Comparison of ENCODE assay signal across 24 cellular contexts in the genomic region with DNA sequence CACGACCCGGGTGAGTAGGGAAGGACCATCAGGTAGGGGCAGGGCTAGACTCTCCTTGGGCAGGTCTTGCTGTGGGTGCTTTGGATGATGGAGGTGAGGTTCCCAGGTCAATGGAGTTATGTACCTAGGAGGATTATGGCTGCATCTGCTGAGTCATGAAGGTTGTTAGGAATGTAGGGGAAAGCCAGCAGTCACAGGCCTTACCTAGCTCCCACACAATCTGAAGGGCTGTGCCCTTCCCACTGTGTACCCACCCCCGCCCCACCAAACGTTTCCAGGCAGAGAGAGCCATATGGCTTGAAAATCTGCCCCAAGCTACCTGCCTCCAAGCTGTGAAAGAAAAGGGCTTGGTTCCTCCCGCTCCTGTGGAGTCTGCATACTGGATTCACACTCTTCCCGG.
"Had no signal": no experiment of that assay in that cellular context is flagged by ENCODE, and none has a peak within 500 bp of the region (broad histone marks: within the 10 kb centered on the region; RNA-seq: fewer than 3 reads in every experiment).

No MANE protein-coding gene starts in this region.

- H3K4me3 ChIP-seq: lower lobe of right lung, psoas muscle, thoracic aorta, upper lobe of left lung had no signal

- H3K27ac ChIP-seq: lower lobe of right lung, psoas muscle, thoracic aorta, upper lobe of left lung, VCaP had no signal

- FAIRE-seq: frontal cortex had no signal

- H3K27me3 ChIP-seq: upper lobe of left lung had no signal

- DNase-seq: activated CD4-positive, alpha-beta T cell treated with anti-CD3 and anti-CD28 coated beads, Interleukin-2, amount 10 ng/mL, durations not matched to agents 7 days and 5 days; activated CD4-positive, CD25-positive, alpha-beta regulatory T cell treated with anti-CD3 and anti-CD28 coated beads, Interleukin-2, amount 50 U/mL, for 72 hours; activated CD8-positive, alpha-beta memory T cell treated with anti-CD3 and anti-CD28 coated beads, Interleukin-2, amount 10 ng/mL, durations not matched to agents 7 days and 5 days; activated CD8-positive, alpha-beta T cell treated with anti-CD3 and anti-CD28 coated beads for 36 hours; activated gamma-delta T cell; activated naive CD4-positive, alpha-beta T cell treated with anti-CD3 and anti-CD28 coated beads, Interleukin-2, amount 50 U/mL, for 16 hours; activated naive CD8-positive, alpha-beta T cell treated with anti-CD3 and anti-CD28 coated beads, Interleukin-2, amount 50 U/mL, for 24 hours; activated T-cell treated with anti-CD3 and anti-CD28 coated beads for 4 hours; aorta; caudate nucleus; effector CD4-positive, alpha-beta T cell; head of caudate nucleus; hypothalamus; left colon; lower lobe of right lung; natural killer cell; psoas muscle; right cardiac atrium; stimulated activated CD4-positive, alpha-beta T cell treated with anti-CD3 and anti-CD28 coated beads, Interleukin-4, amount 100 ng/mL, for 24 hours; stimulated activated naive CD4-positive, alpha-beta T cell treated with Interleukin-2 at 50 U/mL for 16 hours; upper lobe of left lung had no signal

- H3K9me3 ChIP-seq: lower lobe of right lung, psoas muscle, thoracic aorta, upper lobe of left lung had no signal

- H3K4me1 ChIP-seq: lower lobe of right lung, psoas muscle, upper lobe of left lung had no signal

- H3K36me3 ChIP-seq: lower lobe of right lung, thoracic aorta, upper lobe of left lung had no signal
